Comparison of ENCODE assay signal across 26 cellular contexts in the genomic region with DNA sequence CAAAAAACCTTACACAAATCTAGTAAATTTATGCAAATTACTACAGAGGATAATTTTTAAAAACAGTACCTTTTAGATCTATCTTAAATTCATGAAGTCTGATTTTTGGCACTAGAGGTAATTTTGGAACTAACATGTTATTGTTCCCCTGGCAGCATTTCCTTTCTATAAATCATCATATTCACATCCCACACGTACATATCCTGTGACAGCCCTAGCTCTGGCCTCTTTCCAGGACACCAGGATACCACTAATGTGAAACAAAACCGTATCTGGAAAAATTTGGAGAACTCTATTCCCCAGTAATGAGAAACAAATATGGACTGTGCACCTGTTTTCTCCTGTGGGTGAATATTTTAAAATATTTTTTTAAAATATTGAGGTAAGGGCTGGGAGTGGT. TPM values are rescaled to one million over a fixed set of nuclear protein-coding genes. Genes with fewer than 3 reads are reported as not detected.
DNase-seq lines count a peak whose midpoint lies in the region; ATAC-seq and TF ChIP-seq lines count a peak whose summit lies in the region.
"Had no signal": no experiment of that assay in that cellular context is flagged by ENCODE, and none has a peak within 500 bp of the region (broad histone marks: within the 10 kb centered on the region; RNA-seq: fewer than 3 reads in every experiment).

No MANE protein-coding gene starts in this region.

- H3K4me1 Mint-ChIP-seq in MCF 10A (ENCODE audit: insufficient read depth, unreplicated experiment) = no peaks in the 10 kb centered on the region
- H3K4me1 Mint-ChIP-seq: B cell; CD8-positive, alpha-beta memory T cell; natural killer cell had no signal

- peaks cover 11% of the 10 kb centered on the region for H3K36me3 Mint-ChIP-seq in MCF 10A (ENCODE audit: insufficient read depth, unreplicated experiment)
- H3K36me3 Mint-ChIP-seq: natural killer cell had no signal

- BruUV-seq in MCF 10A (replicated peaks; lab: Mats Ljungman, UMichigan) = no TSS peak

- H3K9me3 Mint-ChIP-seq in MCF 10A (ENCODE audit: unreplicated experiment) = no peaks in the 10 kb centered on the region
- H3K9me3 Mint-ChIP-seq: activated T-cell treated with anti-CD3 and anti-CD28 coated beads, Interleukin-2, amount 50 U/mL, for 4 hours; CD8-positive, alpha-beta memory T cell; natural killer cell; stimulated activated naive CD8-positive, alpha-beta T cell treated with anti-CD3 and anti-CD28 coated beads, Interleukin-15, Interleukin-2, amounts not matched to agents 100 ng/mL and 50 ng/mL, for 24 hours had no signal

- TF ChIP-seq CTCF in MCF 10A (IDR thresholded peaks at IDR 0.05; ENCODE audit: unreplicated experiment) (no peak), breast epithelium (IDR thresholded peaks at IDR 0.05) (no peak)

- intact Hi-C loops in MCF 10A (cut with micrococcal nuclease) = no loop called here
- intact Hi-C loops in breast epithelium (cut with DNase I; ENCODE audit: low total_unique reads) = no loop called here

- H3K4me3 ChIP-seq in breast epithelium (no peak overlapping the region), MG63 (no peak overlapping the region)
- H3K4me3 ChIP-seq: hepatocyte, skin epidermis had no signal

- no peaks in the 10 kb centered on the region for H3K27me3 Mint-ChIP-seq in MCF 10A (ENCODE audit: insufficient read depth, unreplicated experiment)
- H3K27me3 Mint-ChIP-seq: B cell; CD8-positive, alpha-beta memory T cell; stimulated activated naive CD8-positive, alpha-beta T cell treated with anti-CD3 and anti-CD28 coated beads, Interleukin-15, Interleukin-2, amounts not matched to agents 100 ng/mL and 50 ng/mL, for 24 hours had no signal

- H3K36me3 ChIP-seq in breast epithelium (no peaks in the 10 kb centered on the region), MG63 (no peaks in the 10 kb centered on the region)
- H3K36me3 ChIP-seq: brain microvascular endothelial cell had no signal

- H3K27ac Mint-ChIP-seq in MCF 10A (ENCODE audit: low read depth, unreplicated experiment) = no peak overlapping the region
- H3K27ac Mint-ChIP-seq: B cell; CD8-positive, alpha-beta memory T cell; natural killer cell; stimulated activated naive CD8-positive, alpha-beta T cell treated with anti-CD3 and anti-CD28 coated beads, Interleukin-15, Interleukin-2, amounts not matched to agents 100 ng/mL and 50 ng/mL, for 24 hours had no signal

- H3K9me3 ChIP-seq in breast epithelium (no peaks in the 10 kb centered on the region), MG63 (no peaks in the 10 kb centered on the region)

- DNase-seq in MCF 10A (ENCODE audit: unreplicated experiment) (peak; percentile 20), breast epithelium (ENCODE audit: low spot score in 2 of 2) (no peak), MG63 (peak; percentile 15), dermis microvascular lymphatic vessel endothelial cell (ENCODE audit: low read depth in 2 of 2) (peak; percentile 96 to 99), pulmonary artery endothelial cell (ENCODE audit: low read depth, low spot score) (peak; percentile 81), 8988T (no peak)
- DNase-seq: activated CD4-positive, alpha-beta T cell treated with anti-CD3 and anti-CD28 coated beads for 48 hours; activated naive CD4-positive, alpha-beta T cell treated with Interleukin-2 at 50 U/mL for 16 hours; activated T-cell treated with anti-CD3 and anti-CD28 coated beads, Interleukin-2, amount 50 U/mL, for 4 hours; brain microvascular endothelial cell; CD8-positive, alpha-beta memory T cell; DMS153; effector memory CD4-positive, alpha-beta T cell; erythroblast; foreskin keratinocyte; H7; left colon; midbrain; natural killer cell; NCI-H446 treated with DMSO at 0.1 percent for 48 hours had no signal

- ATAC-seq in HG03354 (IDR thresholded peaks at IDR 0.05; ENCODE audit: poor library complexity, severe bottlenecking, unreplicated experiment) (no peak), GM21529 (IDR thresholded peaks at IDR 0.05; ENCODE audit: unreplicated experiment) (no peak)
- ATAC-seq: activated T-cell treated with anti-CD3 and anti-CD28 coated beads, Interleukin-2, amount 50 U/mL, for 4 hours; foreskin keratinocyte; left colon; natural killer cell had no signal

- no peak overlapping the region for H3K4me3 Mint-ChIP-seq in MCF 10A (ENCODE audit: unreplicated experiment)
- H3K4me3 Mint-ChIP-seq: activated T-cell treated with anti-CD3 and anti-CD28 coated beads, Interleukin-2, amount 50 U/mL, for 4 hours; B cell; CD8-positive, alpha-beta memory T cell; natural killer cell; stimulated activated naive CD8-positive, alpha-beta T cell treated with anti-CD3 and anti-CD28 coated beads, Interleukin-15, Interleukin-2, amounts not matched to agents 100 ng/mL and 50 ng/mL, for 24 hours had no signal

- H3K27me3 ChIP-seq in breast epithelium (no peaks in the 10 kb centered on the region), MG63 (no peaks in the 10 kb centered on the region)
- H3K27me3 ChIP-seq: brain microvascular endothelial cell, foreskin keratinocyte, hepatocyte had no signal

- no peak for TF ChIP-seq POLR2A in breast epithelium (IDR thresholded peaks at IDR 0.05)

- CTCF ChIA-PET in MCF 10A (lab: Yijun Ruan, JAX) = interaction anchor here (0.7 to 1.0 kb wide), 2 partner anchors 14 to 1863 kb away, joined by 3 read pairs; no protein-coding TSS in a partner anchor

- POLR2A ChIA-PET in MCF 10A (lab: Yijun Ruan, JAX) = interaction anchor here (0.7 kb wide), 1 partner anchor 154 kb away, joined by 3 read pairs; no protein-coding TSS in a partner anchor

- no peaks in the 10 kb centered on the region for H3K4me1 ChIP-seq in breast epithelium
- H3K4me1 ChIP-seq: foreskin keratinocyte had no signal

- H3K27ac ChIP-seq in breast epithelium = no peak overlapping the region
- H3K27ac ChIP-seq: brain microvascular endothelial cell, foreskin keratinocyte, hepatocyte had no signal

RNA-seq across cellular contexts. Expression of a gene that starts 14.0 kb away (rescaled TPM):
- 69.6 and 81.1 TPM in 2 replicates for total RNA-seq in MCF 10A (2022)
- total RNA-seq in breast epithelium = 100 to 1,000 TPM; 132 to 245 (median 152) TPM
- total RNA-seq in MG63 (2014; rRNA removed; shearing (Covaris generic); ENCODE audit: low replicate concordance) = 20.8 and 27.5 TPM in 2 replicates
- 127 and 146 TPM in 2 replicates for total RNA-seq in dermis microvascular lymphatic vessel endothelial cell
- total RNA-seq in pulmonary artery endothelial cell = 159 and 176 TPM in 2 replicates

Comparison
In these comparisons a context has a peak if more than half of its experiments do, and no peak if none do; other contexts are left out.
1. DNase-seq: peak in MCF 10A (single experiment), MG63 (single experiment), dermis microvascular lymphatic vessel endothelial cell (2 of 2) and pulmonary artery endothelial cell (single experiment); none in breast epithelium (0 of 2) and 8988T (single experiment).